Comparison of ENCODE assay signal across 1 cellular context in the genomic region with DNA sequence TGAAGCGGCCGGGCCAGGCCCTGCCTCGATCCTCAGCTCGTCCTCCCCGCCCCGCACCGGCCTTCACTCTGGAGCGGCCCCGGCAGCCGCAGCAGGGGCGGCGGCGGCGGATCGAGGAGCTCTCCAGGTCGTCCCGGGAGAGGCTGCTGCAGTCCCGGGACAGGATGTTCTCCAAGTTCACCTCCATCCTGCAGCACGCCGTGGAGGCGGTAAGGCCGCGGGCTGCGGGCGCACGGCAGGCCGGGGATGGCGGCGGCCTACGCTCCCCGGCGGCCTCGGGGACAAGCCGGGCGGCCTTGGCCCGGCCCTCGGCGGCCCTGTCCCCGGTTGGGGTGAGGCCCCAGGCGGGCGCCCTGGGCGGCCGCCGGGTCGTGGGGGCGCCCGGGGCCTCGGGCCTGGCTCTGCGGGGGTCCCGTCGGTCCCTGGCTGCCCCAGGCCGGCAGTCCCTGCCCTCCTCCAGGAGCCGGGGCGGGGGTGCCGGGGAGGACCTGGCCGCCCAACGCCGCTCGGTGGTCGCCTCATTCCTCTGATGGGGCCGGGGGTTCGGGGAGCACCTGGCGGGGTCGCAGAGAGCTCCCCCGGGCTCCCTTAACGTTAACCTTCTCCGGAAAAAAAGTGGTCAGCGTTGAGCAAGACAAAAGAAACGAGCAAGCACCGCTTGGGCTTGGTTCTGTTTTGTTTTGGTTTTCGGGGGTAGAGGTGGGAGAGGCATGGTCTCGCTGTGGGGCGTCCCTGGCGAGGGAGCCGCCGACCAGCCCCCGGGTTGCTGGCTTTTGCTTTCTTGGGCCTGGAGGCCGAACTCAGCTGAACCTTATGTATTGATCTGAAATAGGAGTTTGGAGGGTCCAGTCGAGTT.
TF ChIP-seq lines count a peak whose summit lies in the region.

No MANE protein-coding gene starts in this region.

TF ChIP-seq in Ishikawa, 13 proteins besides CTCF, POLR2A, EP300 and RAD21:
- TF ChIP-seq, protein P1, sequence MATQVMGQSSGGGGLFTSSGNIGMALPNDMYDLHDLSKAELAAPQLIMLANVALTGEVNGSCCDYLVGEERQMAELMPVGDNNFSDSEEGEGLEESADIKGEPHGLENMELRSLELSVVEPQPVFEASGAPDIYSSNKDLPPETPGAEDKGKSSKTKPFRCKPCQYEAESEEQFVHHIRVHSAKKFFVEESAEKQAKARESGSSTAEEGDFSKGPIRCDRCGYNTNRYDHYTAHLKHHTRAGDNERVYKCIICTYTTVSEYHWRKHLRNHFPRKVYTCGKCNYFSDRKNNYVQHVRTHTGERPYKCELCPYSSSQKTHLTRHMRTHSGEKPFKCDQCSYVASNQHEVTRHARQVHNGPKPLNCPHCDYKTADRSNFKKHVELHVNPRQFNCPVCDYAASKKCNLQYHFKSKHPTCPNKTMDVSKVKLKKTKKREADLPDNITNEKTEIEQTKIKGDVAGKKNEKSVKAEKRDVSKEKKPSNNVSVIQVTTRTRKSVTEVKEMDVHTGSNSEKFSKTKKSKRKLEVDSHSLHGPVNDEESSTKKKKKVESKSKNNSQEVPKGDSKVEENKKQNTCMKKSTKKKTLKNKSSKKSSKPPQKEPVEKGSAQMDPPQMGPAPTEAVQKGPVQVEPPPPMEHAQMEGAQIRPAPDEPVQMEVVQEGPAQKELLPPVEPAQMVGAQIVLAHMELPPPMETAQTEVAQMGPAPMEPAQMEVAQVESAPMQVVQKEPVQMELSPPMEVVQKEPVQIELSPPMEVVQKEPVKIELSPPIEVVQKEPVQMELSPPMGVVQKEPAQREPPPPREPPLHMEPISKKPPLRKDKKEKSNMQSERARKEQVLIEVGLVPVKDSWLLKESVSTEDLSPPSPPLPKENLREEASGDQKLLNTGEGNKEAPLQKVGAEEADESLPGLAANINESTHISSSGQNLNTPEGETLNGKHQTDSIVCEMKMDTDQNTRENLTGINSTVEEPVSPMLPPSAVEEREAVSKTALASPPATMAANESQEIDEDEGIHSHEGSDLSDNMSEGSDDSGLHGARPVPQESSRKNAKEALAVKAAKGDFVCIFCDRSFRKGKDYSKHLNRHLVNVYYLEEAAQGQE (IDR thresholded peaks at IDR 0.05; ENCODE audit: low read depth), result no peak; the same call in 1 of the 2 replicates
- TF ChIP-seq NFIC (IDR thresholded peaks at IDR 0.05), result peak; percentile 6; the same call in 1 of the 2 replicates
